1 cellular context compared by ENCODE assay signal in the genomic region with DNA sequence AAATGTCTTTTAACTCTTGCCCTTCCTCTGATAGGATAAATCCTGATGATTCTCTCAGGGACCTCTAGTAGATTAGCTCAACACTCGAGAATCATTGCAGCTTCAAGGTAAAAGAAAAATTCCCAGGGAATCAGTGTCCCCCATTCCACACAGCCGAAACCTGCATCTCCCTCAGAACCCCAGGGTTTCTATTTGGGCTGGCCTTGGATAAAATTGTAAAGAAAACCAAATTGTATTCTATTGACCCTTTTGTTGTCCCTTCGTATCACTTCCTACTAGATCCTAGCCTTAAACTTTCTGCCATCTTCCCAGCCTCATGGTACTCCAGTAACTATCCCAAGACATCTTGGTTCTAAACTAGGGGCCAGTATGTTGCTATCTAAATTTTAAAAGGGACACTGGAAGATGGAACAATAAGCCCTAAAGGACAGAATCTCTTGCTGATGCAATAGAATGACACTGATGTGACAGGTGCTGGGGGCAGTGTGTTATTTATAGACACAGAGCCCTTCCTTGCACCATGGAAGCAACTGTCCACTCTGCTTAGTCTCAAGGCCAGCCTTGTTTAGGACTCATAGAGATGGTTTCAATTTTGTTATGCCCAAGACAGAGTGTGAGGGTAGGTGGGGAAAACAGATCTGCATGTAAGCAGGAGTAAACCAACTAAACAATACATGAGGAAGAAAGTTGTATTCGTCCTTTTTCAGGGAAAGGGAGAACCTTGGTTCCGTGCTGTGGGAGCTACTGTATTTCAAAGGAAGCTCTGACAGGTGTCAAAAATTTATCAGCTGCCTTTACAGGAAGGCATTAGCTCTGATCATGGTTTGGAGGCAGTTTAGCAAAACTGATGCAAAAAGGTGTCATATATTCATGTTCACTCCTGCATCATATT.
TF ChIP-seq lines count a peak whose summit lies in the region.

No MANE protein-coding gene starts in this region.

TF ChIP-seq in SK-N-SH, 30 proteins besides CTCF, POLR2A, EP300 and RAD21:
- TF ChIP-seq, protein P1, sequence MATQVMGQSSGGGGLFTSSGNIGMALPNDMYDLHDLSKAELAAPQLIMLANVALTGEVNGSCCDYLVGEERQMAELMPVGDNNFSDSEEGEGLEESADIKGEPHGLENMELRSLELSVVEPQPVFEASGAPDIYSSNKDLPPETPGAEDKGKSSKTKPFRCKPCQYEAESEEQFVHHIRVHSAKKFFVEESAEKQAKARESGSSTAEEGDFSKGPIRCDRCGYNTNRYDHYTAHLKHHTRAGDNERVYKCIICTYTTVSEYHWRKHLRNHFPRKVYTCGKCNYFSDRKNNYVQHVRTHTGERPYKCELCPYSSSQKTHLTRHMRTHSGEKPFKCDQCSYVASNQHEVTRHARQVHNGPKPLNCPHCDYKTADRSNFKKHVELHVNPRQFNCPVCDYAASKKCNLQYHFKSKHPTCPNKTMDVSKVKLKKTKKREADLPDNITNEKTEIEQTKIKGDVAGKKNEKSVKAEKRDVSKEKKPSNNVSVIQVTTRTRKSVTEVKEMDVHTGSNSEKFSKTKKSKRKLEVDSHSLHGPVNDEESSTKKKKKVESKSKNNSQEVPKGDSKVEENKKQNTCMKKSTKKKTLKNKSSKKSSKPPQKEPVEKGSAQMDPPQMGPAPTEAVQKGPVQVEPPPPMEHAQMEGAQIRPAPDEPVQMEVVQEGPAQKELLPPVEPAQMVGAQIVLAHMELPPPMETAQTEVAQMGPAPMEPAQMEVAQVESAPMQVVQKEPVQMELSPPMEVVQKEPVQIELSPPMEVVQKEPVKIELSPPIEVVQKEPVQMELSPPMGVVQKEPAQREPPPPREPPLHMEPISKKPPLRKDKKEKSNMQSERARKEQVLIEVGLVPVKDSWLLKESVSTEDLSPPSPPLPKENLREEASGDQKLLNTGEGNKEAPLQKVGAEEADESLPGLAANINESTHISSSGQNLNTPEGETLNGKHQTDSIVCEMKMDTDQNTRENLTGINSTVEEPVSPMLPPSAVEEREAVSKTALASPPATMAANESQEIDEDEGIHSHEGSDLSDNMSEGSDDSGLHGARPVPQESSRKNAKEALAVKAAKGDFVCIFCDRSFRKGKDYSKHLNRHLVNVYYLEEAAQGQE (IDR thresholded peaks at IDR 0.05; ENCODE audit: low read depth, low read length): no peak
- TF ChIP-seq JUND (IDR thresholded peaks at IDR 0.05): no peak
- no peak for TF ChIP-seq TCF12 (IDR thresholded peaks at IDR 0.05)
- no peak for TF ChIP-seq GATA2 (CRISPR knock-in tag; IDR thresholded peaks at IDR 0.05)
- no peak for TF ChIP-seq MXI1 (IDR thresholded peaks at IDR 0.05; ENCODE audit: low read depth, low read length)
- TF ChIP-seq RCOR1 (IDR thresholded peaks at IDR 0.05; ENCODE audit: low read length): no peak
- no peak for TF ChIP-seq MEF2A (IDR thresholded peaks at IDR 0.05; ENCODE audit: borderline replicate concordance, low read depth)
- TF ChIP-seq, protein P2, sequence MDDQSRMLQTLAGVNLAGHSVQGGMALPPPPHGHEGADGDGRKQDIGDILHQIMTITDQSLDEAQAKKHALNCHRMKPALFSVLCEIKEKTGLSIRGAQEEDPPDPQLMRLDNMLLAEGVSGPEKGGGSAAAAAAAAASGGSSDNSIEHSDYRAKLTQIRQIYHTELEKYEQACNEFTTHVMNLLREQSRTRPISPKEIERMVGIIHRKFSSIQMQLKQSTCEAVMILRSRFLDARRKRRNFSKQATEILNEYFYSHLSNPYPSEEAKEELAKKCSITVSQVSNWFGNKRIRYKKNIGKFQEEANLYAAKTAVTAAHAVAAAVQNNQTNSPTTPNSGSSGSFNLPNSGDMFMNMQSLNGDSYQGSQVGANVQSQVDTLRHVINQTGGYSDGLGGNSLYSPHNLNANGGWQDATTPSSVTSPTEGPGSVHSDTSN (IDR thresholded peaks at IDR 0.05): no peak
- TF ChIP-seq RXRA (IDR thresholded peaks at IDR 0.05; ENCODE audit: borderline replicate concordance, low read depth): no peak
- no peak for TF ChIP-seq TEAD4 (IDR thresholded peaks at IDR 0.05; ENCODE audit: borderline replicate concordance, insufficient read depth)
- TF ChIP-seq FOXM1 (IDR thresholded peaks at IDR 0.05; ENCODE audit: low read depth): no peak
- no peak for TF ChIP-seq EZH2phosphoT487 (IDR thresholded peaks at IDR 0.05; ENCODE audit: borderline replicate concordance, low read depth)
- TF ChIP-seq ELF1 (IDR thresholded peaks at IDR 0.05): no peak
- TF ChIP-seq, protein P3, sequence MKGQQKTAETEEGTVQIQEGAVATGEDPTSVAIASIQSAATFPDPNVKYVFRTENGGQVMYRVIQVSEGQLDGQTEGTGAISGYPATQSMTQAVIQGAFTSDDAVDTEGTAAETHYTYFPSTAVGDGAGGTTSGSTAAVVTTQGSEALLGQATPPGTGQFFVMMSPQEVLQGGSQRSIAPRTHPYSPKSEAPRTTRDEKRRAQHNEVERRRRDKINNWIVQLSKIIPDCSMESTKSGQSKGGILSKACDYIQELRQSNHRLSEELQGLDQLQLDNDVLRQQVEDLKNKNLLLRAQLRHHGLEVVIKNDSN (IDR thresholded peaks at IDR 0.05; ENCODE audit: borderline replicate concordance, low read depth): no peak
- TF ChIP-seq TAF1 (IDR thresholded peaks at IDR 0.05; ENCODE audit: borderline replicate concordance, low read depth, low read length): no peak
- TF ChIP-seq, protein P4, sequence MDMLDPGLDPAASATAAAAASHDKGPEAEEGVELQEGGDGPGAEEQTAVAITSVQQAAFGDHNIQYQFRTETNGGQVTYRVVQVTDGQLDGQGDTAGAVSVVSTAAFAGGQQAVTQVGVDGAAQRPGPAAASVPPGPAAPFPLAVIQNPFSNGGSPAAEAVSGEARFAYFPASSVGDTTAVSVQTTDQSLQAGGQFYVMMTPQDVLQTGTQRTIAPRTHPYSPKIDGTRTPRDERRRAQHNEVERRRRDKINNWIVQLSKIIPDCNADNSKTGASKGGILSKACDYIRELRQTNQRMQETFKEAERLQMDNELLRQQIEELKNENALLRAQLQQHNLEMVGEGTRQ (IDR thresholded peaks at IDR 0.05; ENCODE audit: borderline replicate concordance, low read depth, low read length): no peak
- TF ChIP-seq NRF1 (IDR thresholded peaks at IDR 0.05; ENCODE audit: low read depth, low read length): no peak
TF ChIP-seq in SK-N-SH: peak in this region for 0.
